8 cellular contexts compared by ENCODE assay signal in the genomic region with DNA sequence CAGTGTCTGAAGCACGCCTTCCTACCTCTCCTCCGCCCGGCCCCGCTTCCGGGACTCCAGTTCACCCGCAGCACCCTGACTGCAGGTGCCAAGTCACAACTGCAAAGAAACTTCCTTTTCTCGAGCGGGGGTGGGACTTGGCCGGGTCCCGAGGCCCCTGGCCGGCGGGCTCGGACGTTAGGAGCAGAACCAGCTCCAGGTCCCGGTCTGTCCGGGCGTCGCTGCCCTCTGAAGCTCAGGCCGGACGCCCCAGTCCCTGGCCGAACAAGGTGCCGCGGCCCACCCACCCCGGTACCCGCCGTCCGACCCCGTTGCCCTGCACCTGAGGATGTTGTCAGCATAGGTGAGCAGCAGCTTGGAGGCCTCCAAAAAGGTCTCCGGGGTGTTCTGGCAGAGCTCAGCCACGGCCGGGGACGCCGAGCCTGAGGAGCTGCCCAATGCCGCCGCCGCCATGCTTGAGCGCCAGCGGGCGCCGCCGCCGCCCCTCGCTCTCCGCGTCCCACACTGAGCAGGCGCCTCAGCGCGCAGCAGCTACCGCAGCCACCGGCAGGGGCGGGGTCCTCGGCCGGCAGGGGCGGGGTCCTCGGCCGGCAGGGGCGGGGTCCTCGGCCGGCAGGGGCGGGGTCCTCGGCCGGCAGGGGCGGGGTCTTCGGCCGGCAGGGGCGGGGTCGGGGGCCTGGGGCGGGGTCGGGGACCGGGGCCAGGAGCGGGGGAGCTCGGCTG. TPM values are rescaled to one million over a fixed set of nuclear protein-coding genes. Genes with fewer than 3 reads are reported as not detected.
A peak's percentile ranks its signal among the peaks of the same experiment; 100 is the strongest.
DNase-seq lines count a peak whose midpoint lies in the region; ATAC-seq, FAIRE-seq and TF ChIP-seq lines count a peak whose summit lies in the region.

NGLY1 (minus strand) TSS at position 506 of the 723 bp plus-strand sequence; CDS start at position 453, 53 bp downstream.

- no peaks in the 10 kb centered on the region for H3K27me3 Mint-ChIP-seq in astrocyte (ENCODE audit: low read depth, unreplicated experiment)

- TF ChIP-seq CTCF in astrocyte (IDR thresholded peaks at IDR 0.05; ENCODE audit: insufficient read depth, low read depth, low read length) (no peak), hepatocyte (IDR thresholded peaks at IDR 0.05; ENCODE audit: poor library complexity) (no peak), retinal pigment epithelial cell (conservative IDR thresholded peaks at IDR 0.05; ENCODE audit: low read depth, low read length) (no peak)

- peak within 1 kb of the TSS; percentile 97 for H3K4me3 Mint-ChIP-seq in astrocyte (ENCODE audit: unreplicated experiment)

- FAIRE-seq in astrocyte (lab: Jason Lieb, UNC) = no peak

- peak within 1 kb of the TSS; percentile 93 for H2AFZ ChIP-seq in astrocyte (ENCODE audit: low read depth, low read length)
- peak within 1 kb of the TSS; percentile 100 for H2AFZ ChIP-seq in hepatocyte

- H3K36me3 Mint-ChIP-seq in astrocyte (ENCODE audit: low read depth, unreplicated experiment) = peaks cover 2% of the 10 kb centered on the region

- H4K20me1 ChIP-seq in astrocyte (ENCODE audit: insufficient read depth, low read length) (peaks cover 13% of the 10 kb centered on the region), hepatocyte (ENCODE audit: insufficient read depth, poor library complexity, severe bottlenecking) (peaks cover 6% of the 10 kb centered on the region)

- H3K4me2 ChIP-seq in astrocyte (ENCODE audit: low read length) = peak within 1 kb of the TSS; percentile 95
- H3K4me2 ChIP-seq in hepatocyte = peak within 1 kb of the TSS; percentile 86

- WGBS in hepatocyte (ENCODE audit: low lambda C conversion rate, missing lambda C conversion rate) = 1% methylated on average over 44 of the region's 72 CpGs

- peak; percentile 83 for ATAC-seq in GM18498 (IDR thresholded peaks at IDR 0.05; ENCODE audit: unreplicated experiment)
- peak; percentile 80 for ATAC-seq in HG02678 (IDR thresholded peaks at IDR 0.05; ENCODE audit: unreplicated experiment)

- H3K9me3 ChIP-seq in astrocyte (ENCODE audit: insufficient read depth, low read depth, low read length) (no peaks in the 10 kb centered on the region), hepatocyte (ENCODE audit: low read depth) (no peaks in the 10 kb centered on the region)

- peak; percentile 49 for DNase-seq in NCI-H128 (lab: John Stamatoyannopoulos, UW; ENCODE audit: unreplicated experiment)
- peak; percentile 75 for DNase-seq in T-helper 9 cell
- peak; percentile 59 for DNase-seq in astrocyte (ENCODE audit: low read depth)
- DNase-seq in hepatocyte (ENCODE audit: low spot score) = peak; percentile 93
- DNase-seq in retinal pigment epithelial cell (ENCODE audit: low read depth) = no peak
- no peak for DNase-seq in DMS153 treated with DMSO at 0.1 percent for 48 hours (lab: John Stamatoyannopoulos, UW; ENCODE audit: unreplicated experiment)

- H3K27ac ChIP-seq in astrocyte (ENCODE audit: low read depth, low read length) (peak within 1 kb of the TSS; percentile 70), hepatocyte (peak within 1 kb of the TSS; percentile 89)

- H3K27ac Mint-ChIP-seq in astrocyte (ENCODE audit: unreplicated experiment) = peak within 1 kb of the TSS; percentile 77

- peak within 1 kb of the TSS; percentile 88 for H3K9ac ChIP-seq in astrocyte (ENCODE audit: low read length)

- peaks cover 9% of the 10 kb centered on the region for H3K4me1 Mint-ChIP-seq in astrocyte (ENCODE audit: low read depth, unreplicated experiment)

- H3K36me3 ChIP-seq in astrocyte (ENCODE audit: insufficient read depth, low read length) = no peaks in the 10 kb centered on the region
- H3K36me3 ChIP-seq in hepatocyte (replicated peaks; ENCODE audit: insufficient read depth, low read depth) = no peaks in the 10 kb centered on the region

- H3K9me3 Mint-ChIP-seq in astrocyte (ENCODE audit: unreplicated experiment) = no peaks in the 10 kb centered on the region

- peaks cover 39% of the 10 kb centered on the region for H3K79me2 ChIP-seq in astrocyte (ENCODE audit: insufficient read depth, low read length)
- peaks cover 36% of the 10 kb centered on the region for H3K79me2 ChIP-seq in hepatocyte

- no peaks in the 10 kb centered on the region for H3K9me2 ChIP-seq in hepatocyte (replicated peaks; ENCODE audit: insufficient read depth)

- H3K4me1 ChIP-seq in astrocyte (ENCODE audit: insufficient read depth, low read length) (peaks cover 17% of the 10 kb centered on the region), hepatocyte (ENCODE audit: insufficient read depth) (peaks cover 23% of the 10 kb centered on the region)

- H3K27me3 ChIP-seq in astrocyte (ENCODE audit: insufficient read depth, low read length) = no peaks in the 10 kb centered on the region
- no peaks in the 10 kb centered on the region for H3K27me3 ChIP-seq in hepatocyte

- peak within 1 kb of the TSS; percentile 83 for H3K4me3 ChIP-seq in astrocyte (ENCODE audit: insufficient read depth, low read depth, low read length)
- H3K4me3 ChIP-seq in hepatocyte = peak within 1 kb of the TSS; percentile 100
- H3K4me3 ChIP-seq in retinal pigment epithelial cell (ENCODE audit: low read length) = peak within 1 kb of the TSS; percentile 84

RNA-seq across cellular contexts. Expression of gene NGLY1, which starts in this region (rescaled TPM):
- total RNA-seq in astrocyte = 23.9 and 28.0 TPM in 2 replicates
- total RNA-seq in hepatocyte = 34.7 TPM in 2 replicates
- polyA plus RNA-seq in hepatocyte = 32.7 and 34.7 TPM in 2 replicates

Comparison
In these comparisons a context has a peak if more than half of its experiments do, and no peak if none do; other contexts are left out.
1. DNase-seq: peak in NCI-H128 (single experiment), T-helper 9 cell (single experiment), astrocyte (single experiment) and hepatocyte (single experiment); none in retinal pigment epithelial cell (single experiment) and DMS153 treated with DMSO at 0.1 percent for 48 hours (single experiment).
2. Peak in every context shown above with its lines, with median percentiles within 50 percentile points of each other: H3K4me3 ChIP-seq.